1 cellular context compared by ENCODE assay signal in the genomic region with DNA sequence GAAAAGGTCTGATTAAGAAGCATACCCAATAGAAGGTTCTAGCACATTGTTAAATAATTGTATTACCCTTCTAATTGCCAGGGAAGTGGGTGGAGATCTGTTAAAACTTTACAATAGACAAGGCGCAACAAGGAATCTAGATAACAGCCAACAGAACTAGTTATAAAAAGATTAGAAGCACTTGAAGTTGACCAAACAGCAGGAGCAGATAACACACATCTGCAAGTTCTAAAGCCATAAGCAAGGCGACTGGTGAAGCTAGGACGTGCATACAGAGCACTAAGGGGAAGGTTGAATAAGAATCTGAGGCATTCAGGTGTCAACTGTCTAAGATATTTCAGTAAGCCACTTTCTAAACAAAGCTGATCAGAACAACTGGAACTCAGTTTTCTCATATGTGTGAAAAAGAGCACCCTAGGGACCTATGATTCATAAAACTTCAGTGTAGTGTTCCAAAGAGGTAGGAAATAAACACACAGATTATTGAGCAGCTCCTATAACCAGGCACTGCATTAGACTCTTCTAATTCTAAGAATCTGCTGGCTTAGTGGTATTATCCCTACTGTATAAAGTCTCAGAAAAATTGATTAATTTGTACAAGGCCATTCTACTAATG.
TF ChIP-seq lines count a peak whose summit lies in the region.

No MANE protein-coding gene starts in this region.

TF ChIP-seq in K562, 482 proteins besides CTCF, POLR2A, EP300 and RAD21 (continued from another document):
- TF ChIP-seq CXXC5 (CRISPR knock-in tag; IDR thresholded peaks at IDR 0.05) = peak; percentile 27; the same call in 1 of the 2 replicates
- TF ChIP-seq TCF3 (CRISPR knock-in tag; IDR thresholded peaks at IDR 0.05) = peak; percentile 29; the same call in 1 of the 2 replicates
- peak; percentile 76 for TF ChIP-seq RBM25 (IDR thresholded peaks at IDR 0.05; ENCODE audit: low read depth, low read length, severe bottlenecking)
- TF ChIP-seq, protein P1, sequence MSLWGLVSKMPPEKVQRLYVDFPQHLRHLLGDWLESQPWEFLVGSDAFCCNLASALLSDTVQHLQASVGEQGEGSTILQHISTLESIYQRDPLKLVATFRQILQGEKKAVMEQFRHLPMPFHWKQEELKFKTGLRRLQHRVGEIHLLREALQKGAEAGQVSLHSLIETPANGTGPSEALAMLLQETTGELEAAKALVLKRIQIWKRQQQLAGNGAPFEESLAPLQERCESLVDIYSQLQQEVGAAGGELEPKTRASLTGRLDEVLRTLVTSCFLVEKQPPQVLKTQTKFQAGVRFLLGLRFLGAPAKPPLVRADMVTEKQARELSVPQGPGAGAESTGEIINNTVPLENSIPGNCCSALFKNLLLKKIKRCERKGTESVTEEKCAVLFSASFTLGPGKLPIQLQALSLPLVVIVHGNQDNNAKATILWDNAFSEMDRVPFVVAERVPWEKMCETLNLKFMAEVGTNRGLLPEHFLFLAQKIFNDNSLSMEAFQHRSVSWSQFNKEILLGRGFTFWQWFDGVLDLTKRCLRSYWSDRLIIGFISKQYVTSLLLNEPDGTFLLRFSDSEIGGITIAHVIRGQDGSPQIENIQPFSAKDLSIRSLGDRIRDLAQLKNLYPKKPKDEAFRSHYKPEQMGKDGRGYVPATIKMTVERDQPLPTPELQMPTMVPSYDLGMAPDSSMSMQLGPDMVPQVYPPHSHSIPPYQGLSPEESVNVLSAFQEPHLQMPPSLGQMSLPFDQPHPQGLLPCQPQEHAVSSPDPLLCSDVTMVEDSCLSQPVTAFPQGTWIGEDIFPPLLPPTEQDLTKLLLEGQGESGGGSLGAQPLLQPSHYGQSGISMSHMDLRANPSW (CRISPR knock-in tag; IDR thresholded peaks at IDR 0.05) = no peak
- TF ChIP-seq, protein P2, sequence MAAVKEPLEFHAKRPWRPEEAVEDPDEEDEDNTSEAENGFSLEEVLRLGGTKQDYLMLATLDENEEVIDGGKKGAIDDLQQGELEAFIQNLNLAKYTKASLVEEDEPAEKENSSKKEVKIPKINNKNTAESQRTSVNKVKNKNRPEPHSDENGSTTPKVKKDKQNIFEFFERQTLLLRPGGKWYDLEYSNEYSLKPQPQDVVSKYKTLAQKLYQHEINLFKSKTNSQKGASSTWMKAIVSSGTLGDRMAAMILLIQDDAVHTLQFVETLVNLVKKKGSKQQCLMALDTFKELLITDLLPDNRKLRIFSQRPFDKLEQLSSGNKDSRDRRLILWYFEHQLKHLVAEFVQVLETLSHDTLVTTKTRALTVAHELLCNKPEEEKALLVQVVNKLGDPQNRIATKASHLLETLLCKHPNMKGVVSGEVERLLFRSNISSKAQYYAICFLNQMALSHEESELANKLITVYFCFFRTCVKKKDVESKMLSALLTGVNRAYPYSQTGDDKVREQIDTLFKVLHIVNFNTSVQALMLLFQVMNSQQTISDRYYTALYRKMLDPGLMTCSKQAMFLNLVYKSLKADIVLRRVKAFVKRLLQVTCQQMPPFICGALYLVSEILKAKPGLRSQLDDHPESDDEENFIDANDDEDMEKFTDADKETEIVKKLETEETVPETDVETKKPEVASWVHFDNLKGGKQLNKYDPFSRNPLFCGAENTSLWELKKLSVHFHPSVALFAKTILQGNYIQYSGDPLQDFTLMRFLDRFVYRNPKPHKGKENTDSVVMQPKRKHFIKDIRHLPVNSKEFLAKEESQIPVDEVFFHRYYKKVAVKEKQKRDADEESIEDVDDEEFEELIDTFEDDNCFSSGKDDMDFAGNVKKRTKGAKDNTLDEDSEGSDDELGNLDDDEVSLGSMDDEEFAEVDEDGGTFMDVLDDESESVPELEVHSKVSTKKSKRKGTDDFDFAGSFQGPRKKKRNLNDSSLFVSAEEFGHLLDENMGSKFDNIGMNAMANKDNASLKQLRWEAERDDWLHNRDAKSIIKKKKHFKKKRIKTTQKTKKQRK (IDR thresholded peaks at IDR 0.05; ENCODE audit: borderline replicate concordance, low read depth, low read length) = no peak
- TF ChIP-seq CBFA2T3 (IDR thresholded peaks at IDR 0.05) = peak; percentile 85
- no peak for TF ChIP-seq CAMTA2 (CRISPR knock-in tag; conservative IDR thresholded peaks at IDR 0.05)
- TF ChIP-seq FOXM1 (IDR thresholded peaks at IDR 0.05; ENCODE audit: low read depth) = peak; percentile 19; the same call in 1 of the 2 replicates
- TF ChIP-seq FOXM1 (CRISPR knock-in tag; IDR thresholded peaks at IDR 0.05; ENCODE audit: low read depth) = no peak
- TF ChIP-seq CBFA2T2 (conservative IDR thresholded peaks at IDR 0.05) = peak; percentile 74
- peak; percentile 42; the same call in 1 of the 2 replicates for TF ChIP-seq STAT5A (IDR thresholded peaks at IDR 0.05; ENCODE audit: borderline replicate concordance, low read length)
- no peak for TF ChIP-seq FOXA1 (IDR thresholded peaks at IDR 0.05; ENCODE audit: borderline replicate concordance)
- no peak for TF ChIP-seq ZFP1 (CRISPR knock-in tag; IDR thresholded peaks at IDR 0.05)
- TF ChIP-seq, protein P3, sequence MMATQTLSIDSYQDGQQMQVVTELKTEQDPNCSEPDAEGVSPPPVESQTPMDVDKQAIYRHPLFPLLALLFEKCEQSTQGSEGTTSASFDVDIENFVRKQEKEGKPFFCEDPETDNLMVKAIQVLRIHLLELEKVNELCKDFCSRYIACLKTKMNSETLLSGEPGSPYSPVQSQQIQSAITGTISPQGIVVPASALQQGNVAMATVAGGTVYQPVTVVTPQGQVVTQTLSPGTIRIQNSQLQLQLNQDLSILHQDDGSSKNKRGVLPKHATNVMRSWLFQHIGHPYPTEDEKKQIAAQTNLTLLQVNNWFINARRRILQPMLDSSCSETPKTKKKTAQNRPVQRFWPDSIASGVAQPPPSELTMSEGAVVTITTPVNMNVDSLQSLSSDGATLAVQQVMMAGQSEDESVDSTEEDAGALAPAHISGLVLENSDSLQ (IDR thresholded peaks at IDR 0.05) = no peak
- TF ChIP-seq, protein P4, sequence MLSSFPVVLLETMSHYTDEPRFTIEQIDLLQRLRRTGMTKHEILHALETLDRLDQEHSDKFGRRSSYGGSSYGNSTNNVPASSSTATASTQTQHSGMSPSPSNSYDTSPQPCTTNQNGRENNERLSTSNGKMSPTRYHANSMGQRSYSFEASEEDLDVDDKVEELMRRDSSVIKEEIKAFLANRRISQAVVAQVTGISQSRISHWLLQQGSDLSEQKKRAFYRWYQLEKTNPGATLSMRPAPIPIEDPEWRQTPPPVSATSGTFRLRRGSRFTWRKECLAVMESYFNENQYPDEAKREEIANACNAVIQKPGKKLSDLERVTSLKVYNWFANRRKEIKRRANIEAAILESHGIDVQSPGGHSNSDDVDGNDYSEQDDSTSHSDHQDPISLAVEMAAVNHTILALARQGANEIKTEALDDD (IDR thresholded peaks at IDR 0.05) = peak; percentile 98
- TF ChIP-seq TFAM (CRISPR knock-in tag; conservative IDR thresholded peaks at IDR 0.05) = no peak
- peak; percentile 44; the same call in 1 of the 2 replicates for TF ChIP-seq NCOR1 (IDR thresholded peaks at IDR 0.05)
- TF ChIP-seq CHD2 (IDR thresholded peaks at IDR 0.05; ENCODE audit: low read depth, low read length) = no peak
- TF ChIP-seq, protein P5, sequence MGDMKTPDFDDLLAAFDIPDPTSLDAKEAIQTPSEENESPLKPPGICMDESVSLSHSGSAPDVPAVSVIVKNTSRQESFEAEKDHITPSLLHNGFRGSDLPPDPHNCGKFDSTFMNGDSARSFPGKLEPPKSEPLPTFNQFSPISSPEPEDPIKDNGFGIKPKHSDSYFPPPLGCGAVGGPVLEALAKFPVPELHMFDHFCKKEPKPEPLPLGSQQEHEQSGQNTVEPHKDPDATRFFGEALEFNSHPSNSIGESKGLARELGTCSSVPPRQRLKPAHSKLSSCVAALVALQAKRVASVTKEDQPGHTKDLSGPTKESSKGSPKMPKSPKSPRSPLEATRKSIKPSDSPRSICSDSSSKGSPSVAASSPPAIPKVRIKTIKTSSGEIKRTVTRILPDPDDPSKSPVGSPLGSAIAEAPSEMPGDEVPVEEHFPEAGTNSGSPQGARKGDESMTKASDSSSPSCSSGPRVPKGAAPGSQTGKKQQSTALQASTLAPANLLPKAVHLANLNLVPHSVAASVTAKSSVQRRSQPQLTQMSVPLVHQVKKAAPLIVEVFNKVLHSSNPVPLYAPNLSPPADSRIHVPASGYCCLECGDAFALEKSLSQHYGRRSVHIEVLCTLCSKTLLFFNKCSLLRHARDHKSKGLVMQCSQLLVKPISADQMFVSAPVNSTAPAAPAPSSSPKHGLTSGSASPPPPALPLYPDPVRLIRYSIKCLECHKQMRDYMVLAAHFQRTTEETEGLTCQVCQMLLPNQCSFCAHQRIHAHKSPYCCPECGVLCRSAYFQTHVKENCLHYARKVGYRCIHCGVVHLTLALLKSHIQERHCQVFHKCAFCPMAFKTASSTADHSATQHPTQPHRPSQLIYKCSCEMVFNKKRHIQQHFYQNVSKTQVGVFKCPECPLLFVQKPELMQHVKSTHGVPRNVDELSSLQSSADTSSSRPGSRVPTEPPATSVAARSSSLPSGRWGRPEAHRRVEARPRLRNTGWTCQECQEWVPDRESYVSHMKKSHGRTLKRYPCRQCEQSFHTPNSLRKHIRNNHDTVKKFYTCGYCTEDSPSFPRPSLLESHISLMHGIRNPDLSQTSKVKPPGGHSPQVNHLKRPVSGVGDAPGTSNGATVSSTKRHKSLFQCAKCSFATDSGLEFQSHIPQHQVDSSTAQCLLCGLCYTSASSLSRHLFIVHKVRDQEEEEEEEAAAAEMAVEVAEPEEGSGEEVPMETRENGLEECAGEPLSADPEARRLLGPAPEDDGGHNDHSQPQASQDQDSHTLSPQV (IDR thresholded peaks at IDR 0.05) = 0 out of 2 replicates have a peak, but pooled peaks have one; percentile 61
